1 cellular context compared by ENCODE assay signal in the genomic region with DNA sequence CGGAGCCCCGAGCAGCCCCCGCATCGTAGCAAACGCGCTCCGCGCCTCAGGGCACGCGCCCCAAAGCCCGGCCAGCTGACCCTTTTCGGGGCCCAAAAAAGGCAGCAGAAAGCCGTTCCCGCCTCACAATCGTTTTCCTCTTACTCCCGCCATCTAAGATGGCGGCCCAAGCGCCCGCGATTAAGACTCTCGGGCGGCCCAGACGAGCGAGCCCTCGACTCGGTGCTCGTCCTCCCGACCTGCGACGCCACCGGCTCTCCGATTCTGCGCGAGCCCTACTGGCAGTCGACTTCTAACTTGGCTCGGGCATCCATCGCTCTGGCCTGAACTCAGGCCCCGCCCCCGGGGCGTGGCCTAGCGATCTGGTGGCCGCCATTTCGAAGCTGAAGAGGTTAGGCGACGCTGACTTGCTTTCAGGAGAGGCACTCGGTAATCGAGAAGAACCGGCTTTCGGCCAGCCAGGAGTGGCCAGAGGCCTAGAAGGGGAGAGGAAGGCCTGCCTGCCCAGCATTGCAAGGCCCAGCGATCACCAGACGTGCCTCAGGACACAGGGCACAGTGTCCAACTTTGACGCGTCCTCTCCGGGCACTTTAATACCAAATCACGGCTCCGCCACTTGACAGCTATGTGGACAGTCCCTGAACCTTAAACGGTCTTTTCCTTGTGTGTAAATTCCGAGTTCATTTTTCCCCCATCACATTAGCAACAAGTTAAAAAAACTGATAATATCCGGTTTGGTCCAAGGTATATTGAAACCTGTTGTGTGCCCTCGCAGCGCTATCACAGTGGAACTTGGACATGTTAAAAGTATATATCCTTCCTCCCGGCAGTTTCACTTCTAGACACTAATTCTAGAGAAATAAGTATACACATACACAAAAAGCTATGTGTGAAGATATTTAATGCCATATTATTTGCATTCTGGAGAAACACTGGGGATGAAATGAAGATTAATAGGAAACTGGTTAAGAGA.
TF ChIP-seq lines count a peak whose summit lies in the region.

TSS of gene RAF1 (minus strand) at position 182 of the 973 bp plus-strand sequence. CDS start 45,396 bp downstream, outside the sequence.

TF ChIP-seq in HepG2, 621 proteins besides CTCF, POLR2A, EP300 and RAD21 (continued from another document and continues in another):
- TF ChIP-seq, protein P1, sequence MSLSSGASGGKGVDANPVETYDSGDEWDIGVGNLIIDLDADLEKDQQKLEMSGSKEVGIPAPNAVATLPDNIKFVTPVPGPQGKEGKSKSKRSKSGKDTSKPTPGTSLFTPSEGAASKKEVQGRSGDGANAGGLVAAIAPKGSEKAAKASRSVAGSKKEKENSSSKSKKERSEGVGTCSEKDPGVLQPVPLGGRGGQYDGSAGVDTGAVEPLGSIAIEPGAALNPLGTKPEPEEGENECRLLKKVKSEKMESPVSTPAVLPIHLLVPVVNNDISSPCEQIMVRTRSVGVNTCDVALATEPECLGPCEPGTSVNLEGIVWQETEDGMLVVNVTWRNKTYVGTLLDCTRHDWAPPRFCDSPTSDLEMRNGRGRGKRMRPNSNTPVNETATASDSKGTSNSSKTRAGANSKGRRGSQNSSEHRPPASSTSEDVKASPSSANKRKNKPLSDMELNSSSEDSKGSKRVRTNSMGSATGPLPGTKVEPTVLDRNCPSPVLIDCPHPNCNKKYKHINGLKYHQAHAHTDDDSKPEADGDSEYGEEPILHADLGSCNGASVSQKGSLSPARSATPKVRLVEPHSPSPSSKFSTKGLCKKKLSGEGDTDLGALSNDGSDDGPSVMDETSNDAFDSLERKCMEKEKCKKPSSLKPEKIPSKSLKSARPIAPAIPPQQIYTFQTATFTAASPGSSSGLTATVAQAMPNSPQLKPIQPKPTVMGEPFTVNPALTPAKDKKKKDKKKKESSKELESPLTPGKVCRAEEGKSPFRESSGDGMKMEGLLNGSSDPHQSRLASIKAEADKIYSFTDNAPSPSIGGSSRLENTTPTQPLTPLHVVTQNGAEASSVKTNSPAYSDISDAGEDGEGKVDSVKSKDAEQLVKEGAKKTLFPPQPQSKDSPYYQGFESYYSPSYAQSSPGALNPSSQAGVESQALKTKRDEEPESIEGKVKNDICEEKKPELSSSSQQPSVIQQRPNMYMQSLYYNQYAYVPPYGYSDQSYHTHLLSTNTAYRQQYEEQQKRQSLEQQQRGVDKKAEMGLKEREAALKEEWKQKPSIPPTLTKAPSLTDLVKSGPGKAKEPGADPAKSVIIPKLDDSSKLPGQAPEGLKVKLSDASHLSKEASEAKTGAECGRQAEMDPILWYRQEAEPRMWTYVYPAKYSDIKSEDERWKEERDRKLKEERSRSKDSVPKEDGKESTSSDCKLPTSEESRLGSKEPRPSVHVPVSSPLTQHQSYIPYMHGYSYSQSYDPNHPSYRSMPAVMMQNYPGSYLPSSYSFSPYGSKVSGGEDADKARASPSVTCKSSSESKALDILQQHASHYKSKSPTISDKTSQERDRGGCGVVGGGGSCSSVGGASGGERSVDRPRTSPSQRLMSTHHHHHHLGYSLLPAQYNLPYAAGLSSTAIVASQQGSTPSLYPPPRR (CRISPR knock-in tag; IDR thresholded peaks at IDR 0.05; ENCODE audit: borderline replicate concordance) = peak; percentile 56; the same call in 1 of the 2 replicates
- TF ChIP-seq SRY (CRISPR knock-in tag; IDR thresholded peaks at IDR 0.05) (peak; percentile 23; the same call in 1 of the 2 replicates), ZNF317 (CRISPR knock-in tag; IDR thresholded peaks at IDR 0.05) (no peak), FOXJ3 (CRISPR knock-in tag; IDR thresholded peaks at IDR 0.05; ENCODE audit: borderline replicate concordance) (no peak; the same call in 1 of the 2 replicates), TGIF2 (CRISPR knock-in tag; IDR thresholded peaks at IDR 0.05) (peak; percentile 67; the same call in 1 of the 2 replicates), GTF3A (CRISPR knock-in tag; conservative IDR thresholded peaks at IDR 0.05) (no peak; the same call in 1 of the 2 replicates), KAT8 (CRISPR knock-in tag; IDR thresholded peaks at IDR 0.05) (peak; percentile 97), KMT2A (CRISPR knock-in tag; IDR thresholded peaks at IDR 0.05) (peak; percentile 95; the same call in 1 of the 2 replicates), ZNF580 (CRISPR knock-in tag; IDR thresholded peaks at IDR 0.05; ENCODE audit: borderline replicate concordance, low read depth) (no peak; the same call in none of the 2 replicates), ZNF292 (CRISPR knock-in tag; IDR thresholded peaks at IDR 0.05; ENCODE audit: borderline replicate concordance, low read depth) (peak; percentile 35; the same call in 1 of the 2 replicates), ZNF781 (CRISPR knock-in tag; IDR thresholded peaks at IDR 0.05; ENCODE audit: borderline replicate concordance, not compliant biosample characterization) (peak; percentile 65), GZF1 (CRISPR knock-in tag; IDR thresholded peaks at IDR 0.05) (no peak), ATRX (CRISPR knock-in tag; IDR thresholded peaks at IDR 0.05; ENCODE audit: borderline replicate concordance) (no peak), NCOA1 (CRISPR knock-in tag; IDR thresholded peaks at IDR 0.05) (peak; percentile 32; the same call in 1 of the 2 replicates), ZFP41 (CRISPR knock-in tag; IDR thresholded peaks at IDR 0.05; ENCODE audit: borderline replicate concordance) (no peak), ZNF281 (CRISPR knock-in tag; IDR thresholded peaks at IDR 0.05; ENCODE audit: borderline replicate concordance) (no peak), CHD4 (IDR thresholded peaks at IDR 0.05; ENCODE audit: borderline replicate concordance, low read length) (no peak), U2AF1 (optimal IDR thresholded peaks at IDR 0.05; ENCODE audit: low read depth, low read length) (no peak), FOXO1 (CRISPR knock-in tag; IDR thresholded peaks at IDR 0.05) (peak; percentile 65), SP2 (CRISPR knock-in tag; IDR thresholded peaks at IDR 0.05) (no peak; the same call in 1 of the 2 replicates), ZMYM4 (CRISPR knock-in tag; IDR thresholded peaks at IDR 0.05) (peak; percentile 93), ZNF441 (CRISPR knock-in tag; IDR thresholded peaks at IDR 0.05; ENCODE audit: borderline replicate concordance) (peak; percentile 63; the same call in 1 of the 2 replicates), MBNL3 (CRISPR knock-in tag; conservative IDR thresholded peaks at IDR 0.05) (no peak), AGO1 (IDR thresholded peaks at IDR 0.05; ENCODE audit: low read depth, low read length, poor library complexity, severe bottlenecking) (peak; percentile 67), ZNF235 (CRISPR knock-in tag; IDR thresholded peaks at IDR 0.05; ENCODE audit: borderline replicate concordance) (no peak)
- TF ChIP-seq, protein P2, sequence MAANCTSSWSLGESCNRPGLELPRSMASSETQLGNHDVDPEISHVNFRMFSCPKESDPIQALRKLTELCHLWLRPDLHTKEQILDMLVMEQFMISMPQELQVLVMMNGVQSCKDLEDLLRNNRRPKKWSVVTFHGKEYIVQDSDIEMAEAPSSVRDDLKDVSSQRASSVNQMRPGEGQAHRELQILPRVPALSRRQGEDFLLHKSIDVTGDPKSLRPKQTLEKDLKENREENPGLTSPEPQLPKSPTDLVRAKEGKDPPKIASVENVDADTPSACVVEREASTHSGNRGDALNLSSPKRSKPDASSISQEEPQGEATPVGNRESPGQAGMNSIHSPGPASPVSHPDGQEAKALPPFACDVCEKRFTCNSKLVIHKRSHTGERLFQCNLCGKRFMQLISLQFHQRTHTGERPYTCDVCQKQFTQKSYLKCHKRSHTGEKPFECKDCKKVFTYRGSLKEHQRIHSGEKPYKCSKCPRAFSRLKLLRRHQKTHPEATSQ (CRISPR knock-in tag; IDR thresholded peaks at IDR 0.05; ENCODE audit: borderline replicate concordance) = no peak
- TF ChIP-seq, protein P3, sequence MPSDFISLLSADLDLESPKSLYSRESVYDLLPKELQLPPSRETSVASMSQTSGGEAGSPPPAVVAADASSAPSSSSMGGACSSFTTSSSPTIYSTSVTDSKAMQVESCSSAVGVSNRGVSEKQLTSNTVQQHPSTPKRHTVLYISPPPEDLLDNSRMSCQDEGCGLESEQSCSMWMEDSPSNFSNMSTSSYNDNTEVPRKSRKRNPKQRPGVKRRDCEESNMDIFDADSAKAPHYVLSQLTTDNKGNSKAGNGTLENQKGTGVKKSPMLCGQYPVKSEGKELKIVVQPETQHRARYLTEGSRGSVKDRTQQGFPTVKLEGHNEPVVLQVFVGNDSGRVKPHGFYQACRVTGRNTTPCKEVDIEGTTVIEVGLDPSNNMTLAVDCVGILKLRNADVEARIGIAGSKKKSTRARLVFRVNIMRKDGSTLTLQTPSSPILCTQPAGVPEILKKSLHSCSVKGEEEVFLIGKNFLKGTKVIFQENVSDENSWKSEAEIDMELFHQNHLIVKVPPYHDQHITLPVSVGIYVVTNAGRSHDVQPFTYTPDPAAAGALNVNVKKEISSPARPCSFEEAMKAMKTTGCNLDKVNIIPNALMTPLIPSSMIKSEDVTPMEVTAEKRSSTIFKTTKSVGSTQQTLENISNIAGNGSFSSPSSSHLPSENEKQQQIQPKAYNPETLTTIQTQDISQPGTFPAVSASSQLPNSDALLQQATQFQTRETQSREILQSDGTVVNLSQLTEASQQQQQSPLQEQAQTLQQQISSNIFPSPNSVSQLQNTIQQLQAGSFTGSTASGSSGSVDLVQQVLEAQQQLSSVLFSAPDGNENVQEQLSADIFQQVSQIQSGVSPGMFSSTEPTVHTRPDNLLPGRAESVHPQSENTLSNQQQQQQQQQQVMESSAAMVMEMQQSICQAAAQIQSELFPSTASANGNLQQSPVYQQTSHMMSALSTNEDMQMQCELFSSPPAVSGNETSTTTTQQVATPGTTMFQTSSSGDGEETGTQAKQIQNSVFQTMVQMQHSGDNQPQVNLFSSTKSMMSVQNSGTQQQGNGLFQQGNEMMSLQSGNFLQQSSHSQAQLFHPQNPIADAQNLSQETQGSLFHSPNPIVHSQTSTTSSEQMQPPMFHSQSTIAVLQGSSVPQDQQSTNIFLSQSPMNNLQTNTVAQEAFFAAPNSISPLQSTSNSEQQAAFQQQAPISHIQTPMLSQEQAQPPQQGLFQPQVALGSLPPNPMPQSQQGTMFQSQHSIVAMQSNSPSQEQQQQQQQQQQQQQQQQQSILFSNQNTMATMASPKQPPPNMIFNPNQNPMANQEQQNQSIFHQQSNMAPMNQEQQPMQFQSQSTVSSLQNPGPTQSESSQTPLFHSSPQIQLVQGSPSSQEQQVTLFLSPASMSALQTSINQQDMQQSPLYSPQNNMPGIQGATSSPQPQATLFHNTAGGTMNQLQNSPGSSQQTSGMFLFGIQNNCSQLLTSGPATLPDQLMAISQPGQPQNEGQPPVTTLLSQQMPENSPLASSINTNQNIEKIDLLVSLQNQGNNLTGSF (CRISPR knock-in tag; IDR thresholded peaks at IDR 0.05) = no peak
- TF ChIP-seq, protein P4, sequence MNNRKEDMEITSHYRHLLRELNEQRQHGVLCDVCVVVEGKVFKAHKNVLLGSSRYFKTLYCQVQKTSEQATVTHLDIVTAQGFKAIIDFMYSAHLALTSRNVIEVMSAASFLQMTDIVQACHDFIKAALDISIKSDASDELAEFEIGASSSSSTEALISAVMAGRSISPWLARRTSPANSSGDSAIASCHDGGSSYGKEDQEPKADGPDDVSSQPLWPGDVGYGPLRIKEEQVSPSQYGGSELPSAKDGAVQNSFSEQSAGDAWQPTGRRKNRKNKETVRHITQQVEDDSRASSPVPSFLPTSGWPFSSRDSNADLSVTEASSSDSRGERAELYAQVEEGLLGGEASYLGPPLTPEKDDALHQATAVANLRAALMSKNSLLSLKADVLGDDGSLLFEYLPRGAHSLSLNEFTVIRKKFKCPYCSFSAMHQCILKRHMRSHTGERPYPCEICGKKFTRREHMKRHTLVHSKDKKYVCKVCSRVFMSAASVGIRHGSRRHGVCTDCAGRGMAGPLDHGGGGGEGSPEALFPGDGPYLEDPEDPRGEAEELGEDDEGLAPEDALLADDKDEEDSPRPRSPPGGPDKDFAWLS (CRISPR knock-in tag; IDR thresholded peaks at IDR 0.05; ENCODE audit: borderline replicate concordance) = no peak
- TF ChIP-seq, protein P5, sequence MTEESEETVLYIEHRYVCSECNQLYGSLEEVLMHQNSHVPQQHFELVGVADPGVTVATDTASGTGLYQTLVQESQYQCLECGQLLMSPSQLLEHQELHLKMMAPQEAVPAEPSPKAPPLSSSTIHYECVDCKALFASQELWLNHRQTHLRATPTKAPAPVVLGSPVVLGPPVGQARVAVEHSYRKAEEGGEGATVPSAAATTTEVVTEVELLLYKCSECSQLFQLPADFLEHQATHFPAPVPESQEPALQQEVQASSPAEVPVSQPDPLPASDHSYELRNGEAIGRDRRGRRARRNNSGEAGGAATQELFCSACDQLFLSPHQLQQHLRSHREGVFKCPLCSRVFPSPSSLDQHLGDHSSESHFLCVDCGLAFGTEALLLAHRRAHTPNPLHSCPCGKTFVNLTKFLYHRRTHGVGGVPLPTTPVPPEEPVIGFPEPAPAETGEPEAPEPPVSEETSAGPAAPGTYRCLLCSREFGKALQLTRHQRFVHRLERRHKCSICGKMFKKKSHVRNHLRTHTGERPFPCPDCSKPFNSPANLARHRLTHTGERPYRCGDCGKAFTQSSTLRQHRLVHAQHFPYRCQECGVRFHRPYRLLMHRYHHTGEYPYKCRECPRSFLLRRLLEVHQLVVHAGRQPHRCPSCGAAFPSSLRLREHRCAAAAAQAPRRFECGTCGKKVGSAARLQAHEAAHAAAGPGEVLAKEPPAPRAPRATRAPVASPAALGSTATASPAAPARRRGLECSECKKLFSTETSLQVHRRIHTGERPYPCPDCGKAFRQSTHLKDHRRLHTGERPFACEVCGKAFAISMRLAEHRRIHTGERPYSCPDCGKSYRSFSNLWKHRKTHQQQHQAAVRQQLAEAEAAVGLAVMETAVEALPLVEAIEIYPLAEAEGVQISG (CRISPR knock-in tag; IDR thresholded peaks at IDR 0.05) = peak; percentile 81
- TF ChIP-seq, protein P6, sequence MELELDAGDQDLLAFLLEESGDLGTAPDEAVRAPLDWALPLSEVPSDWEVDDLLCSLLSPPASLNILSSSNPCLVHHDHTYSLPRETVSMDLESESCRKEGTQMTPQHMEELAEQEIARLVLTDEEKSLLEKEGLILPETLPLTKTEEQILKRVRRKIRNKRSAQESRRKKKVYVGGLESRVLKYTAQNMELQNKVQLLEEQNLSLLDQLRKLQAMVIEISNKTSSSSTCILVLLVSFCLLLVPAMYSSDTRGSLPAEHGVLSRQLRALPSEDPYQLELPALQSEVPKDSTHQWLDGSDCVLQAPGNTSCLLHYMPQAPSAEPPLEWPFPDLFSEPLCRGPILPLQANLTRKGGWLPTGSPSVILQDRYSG (CRISPR knock-in tag; IDR thresholded peaks at IDR 0.05) = no peak
